In genomic region chr1:109508001-109508872, GRCh38 we compare ENCODE assay signal across 14 cellular contexts. TPM values are rescaled to one million over a fixed set of nuclear protein-coding genes. Genes with fewer than 3 reads are reported as not detected.
DNase-seq lines count a peak whose midpoint lies in the region; ATAC-seq and TF ChIP-seq lines count a peak whose summit lies in the region.
"Had no signal": no experiment of that assay in that cellular context is flagged by ENCODE, and none has a peak within 500 bp of the region (broad histone marks: within the 10 kb centered on the region; RNA-seq: fewer than 3 reads in every experiment).

No MANE protein-coding gene starts in this region.

- no peaks in the 10 kb centered on the region for H3K36me3 ChIP-seq in endodermal cell (ENCODE audit: control insufficient read depth, insufficient read depth, low read length)

- peaks cover 4% of the 10 kb centered on the region for H3K36me3 Mint-ChIP-seq in T-helper 1 cell treated with Interleukin-12 subunit alpha and Interleukin-12 subunit beta and Interleukin-4 antibody, amounts not matched to agents 30 μg/mL and 1 μg/mL, for 36 hours (ENCODE audit: low read depth)
- peaks cover 16% of the 10 kb centered on the region for H3K36me3 Mint-ChIP-seq in T-cell
- no peaks in the 10 kb centered on the region for H3K36me3 Mint-ChIP-seq in endodermal cell (ENCODE audit: low read depth)
- H3K36me3 Mint-ChIP-seq in progenitor cell of endocrine pancreas (ENCODE audit: insufficient read depth): no peaks in the 10 kb centered on the region

- H3K27ac Mint-ChIP-seq in T-helper 1 cell treated with Interleukin-12 subunit alpha and Interleukin-12 subunit beta and Interleukin-4 antibody, amounts not matched to agents 30 μg/mL and 1 μg/mL, for 36 hours: no peak overlapping the region
- H3K27ac Mint-ChIP-seq in T-cell (peak overlapping the region; percentile 86 to 90), endodermal cell (no peak overlapping the region), progenitor cell of endocrine pancreas (no peak overlapping the region)

- H3K27me3 Mint-ChIP-seq in T-helper 1 cell treated with Interleukin-12 subunit alpha and Interleukin-12 subunit beta and Interleukin-4 antibody, amounts not matched to agents 30 μg/mL and 1 μg/mL, for 36 hours (ENCODE audit: low read depth): peaks cover 45% of the 10 kb centered on the region
- peaks cover 0 to 2% of the 10 kb centered on the region in 2 donors for H3K27me3 Mint-ChIP-seq in T-cell
- H3K27me3 Mint-ChIP-seq in endodermal cell (ENCODE audit: insufficient read depth): peaks cover 60% of the 10 kb centered on the region
- peaks cover 30% of the 10 kb centered on the region for H3K27me3 Mint-ChIP-seq in progenitor cell of endocrine pancreas

- no peaks in the 10 kb centered on the region for H3K4me1 ChIP-seq in endodermal cell (ENCODE audit: control insufficient read depth, insufficient read depth, low read length)

- no peaks in the 10 kb centered on the region for H3K9me3 Mint-ChIP-seq in T-helper 1 cell treated with Interleukin-12 subunit alpha and Interleukin-12 subunit beta and Interleukin-4 antibody, amounts not matched to agents 30 μg/mL and 1 μg/mL, for 36 hours
- H3K9me3 Mint-ChIP-seq in T-cell (no peaks in the 10 kb centered on the region), endodermal cell (no peaks in the 10 kb centered on the region), progenitor cell of endocrine pancreas (ENCODE audit: low read depth) (no peaks in the 10 kb centered on the region)

- H3K27ac ChIP-seq in endodermal cell (ENCODE audit: low read depth, low read length): no peak overlapping the region
- H3K27ac ChIP-seq: 22Rv1 had no signal

- DNase-seq in T-helper 1 cell: no peak
- no peak for DNase-seq in T-cell
- no peak for DNase-seq in endodermal cell
- no peak for DNase-seq in progenitor cell of endocrine pancreas (ENCODE audit: low spot score, unreplicated experiment)
- DNase-seq in NCI-H2196 treated with DMSO at 0.1 percent for 48 hours (lab: John Stamatoyannopoulos, UW; ENCODE audit: unreplicated experiment): no peak
- DNase-seq in DMS53 treated with DMSO at 0.1 percent for 48 hours (lab: John Stamatoyannopoulos, UW; ENCODE audit: unreplicated experiment): no peak
- no peak for DNase-seq in NCI-H82 (lab: John Stamatoyannopoulos, UW)
- DNase-seq: Karpas-422; NCI-H2107; stimulated activated CD4-positive, alpha-beta T cell treated with anti-CD3 and anti-CD28 coated beads, Interleukin-4, amount 100 ng/mL, for 24 hours had no signal

- H3K9me3 ChIP-seq in endodermal cell (ENCODE audit: control insufficient read depth, low read length): no peaks in the 10 kb centered on the region

- CTCF ChIA-PET in T-cell (lab: Charles Lee): interaction anchor here in 1 of 2 donors (2.5 kb wide), 1 partner anchor 18 kb away, joined by 8 read pairs; no protein-coding TSS in a partner anchor

- ATAC-seq in T-cell (replicated peaks in 1 of 4): no peak

- peaks cover 27% of the 10 kb centered on the region for H3K4me1 Mint-ChIP-seq in T-helper 1 cell treated with Interleukin-12 subunit alpha and Interleukin-12 subunit beta and Interleukin-4 antibody, amounts not matched to agents 30 μg/mL and 1 μg/mL, for 36 hours (ENCODE audit: low read depth)
- H3K4me1 Mint-ChIP-seq in T-cell (peaks cover 71 to 81% (median 76%) of the 10 kb centered on the region in 3 donors), endodermal cell (peaks cover 10% of the 10 kb centered on the region), progenitor cell of endocrine pancreas (ENCODE audit: low read depth) (peaks cover 10% of the 10 kb centered on the region)

- H3K4me3 Mint-ChIP-seq in T-helper 1 cell treated with Interleukin-12 subunit alpha and Interleukin-12 subunit beta and Interleukin-4 antibody, amounts not matched to agents 30 μg/mL and 1 μg/mL, for 36 hours: peak overlapping the region; percentile 79
- H3K4me3 Mint-ChIP-seq in T-cell: peak overlapping the region; percentile 88 to 93 (median 89)
- peak overlapping the region; percentile 72 for H3K4me3 Mint-ChIP-seq in endodermal cell
- H3K4me3 Mint-ChIP-seq in progenitor cell of endocrine pancreas (ENCODE audit: low read depth): peak overlapping the region; percentile 84

- H3K4me3 ChIP-seq in endodermal cell (ENCODE audit: low read length): no peak overlapping the region

- 93 to 96% methylated on average over 21 to 25 of the region's 25 CpGs for whole genome bisulfite sequencing in endodermal cell (ENCODE audit: insufficient coverage in 1 of 2, insufficient read length in 1 of 2), 2 experiments

- POLR2A ChIA-PET in T-cell (lab: Charles Lee): no interaction called here

- peaks cover 53% of the 10 kb centered on the region for H3K27me3 ChIP-seq in endodermal cell (ENCODE audit: control insufficient read depth, insufficient read depth, low read length, poor library complexity, severe bottlenecking)

- H3K9ac ChIP-seq in endodermal cell (ENCODE audit: extremely low read depth, low read length, poor library complexity, severe bottlenecking): no peak overlapping the region

- TF ChIP-seq CTCF in endodermal cell (conservative IDR thresholded peaks at IDR 0.05): no peak
- no peak for TF ChIP-seq CTCF in progenitor cell of endocrine pancreas (IDR thresholded peaks at IDR 0.05; ENCODE audit: unreplicated experiment)

RNA-seq across cellular contexts. Expression of gene AMIGO1, which starts 1.3 kb away (rescaled TPM):
- 10 to 100 TPM; 13.2 to 28.2 (median 21.5) TPM for total RNA-seq in T-cell
- total RNA-seq in endodermal cell: 1 to 10 TPM; 2.4 to 2.7 TPM
- 5.0 TPM for polyA plus RNA-seq in endodermal cell (2013, experiment 1 of 2)
- 4.6 TPM for polyA plus RNA-seq in endodermal cell (2013, experiment 2 of 2)
- 7.0 and 7.2 TPM in 2 replicates for total RNA-seq in progenitor cell of endocrine pancreas

RNA-seq across cellular contexts. Expression of gene CYB561D1, which starts 14.3 kb away (rescaled TPM):
- total RNA-seq in T-cell: 10 to 100 TPM; 23.6 to 42.6 (median 39.5) TPM
- total RNA-seq in endodermal cell: 1 to 10 TPM; 4.8 to 6.5 TPM
- 6.7 TPM for polyA plus RNA-seq in endodermal cell (2013, experiment 1 of 2)
- polyA plus RNA-seq in endodermal cell (2013, experiment 2 of 2): 6.3 TPM
- total RNA-seq in progenitor cell of endocrine pancreas: 11.1 TPM in 2 replicates

RNA-seq across cellular contexts. Expression of gene ATXN7L2, which starts 24.5 kb away (rescaled TPM):
- total RNA-seq in T-cell (10 to 100 TPM in 4 of 5 donors, 1 to 10 TPM in 1; 9.7 to 13.2 (median 12.5) TPM), endodermal cell (1 to 10 TPM; 5.1 to 6.1 TPM), progenitor cell of endocrine pancreas (17.6 and 19.6 TPM in 2 replicates)
- polyA plus RNA-seq in endodermal cell (2013, experiment 1 of 2): 13.4 TPM
- 9.5 TPM for polyA plus RNA-seq in endodermal cell (2013, experiment 2 of 2)

RNA-seq across cellular contexts. Expression of gene GPR61, which starts 31.4 kb away (rescaled TPM):
- under 1 TPM; 0.16 to 0.75 (median 0.39) TPM for total RNA-seq in T-cell
- total RNA-seq in endodermal cell: under 1 TPM in 1 of 2 donors, not detected in 1; 0.93 TPM
- polyA plus RNA-seq in endodermal cell (2013, experiment 1 of 2): 0.46 TPM
- not detected for polyA plus RNA-seq in endodermal cell (2013, experiment 2 of 2)
- 0.53 TPM in 1 of 2 replicates, not detected in the other for total RNA-seq in progenitor cell of endocrine pancreas
- total RNA-seq: posterior vena cava had no signal
- polyA plus RNA-seq: keratinocyte had no signal

RNA-seq across cellular contexts. Expression of gene GNAI3, which starts 40.2 kb away (rescaled TPM):
- 1 to 10 TPM; 5.4 to 7.2 (median 6.5) TPM for total RNA-seq in T-cell
- total RNA-seq in endodermal cell: 10 to 100 TPM; 10.1 to 10.9 TPM
- polyA plus RNA-seq in endodermal cell (2013, experiment 1 of 2): 10.2 TPM
- 9.9 TPM for polyA plus RNA-seq in endodermal cell (2013, experiment 2 of 2)
- 10.0 and 10.3 TPM in 2 replicates for total RNA-seq in progenitor cell of endocrine pancreas

Comparison
In these comparisons a context has a peak if more than half of its experiments do, and no peak if none do; other contexts are left out.
1. H3K27ac Mint-ChIP-seq: peak in T-cell (2 of 2); none in T-helper 1 cell treated with Interleukin-12 subunit alpha and Interleukin-12 subunit beta and Interleukin-4 antibody, amounts not matched to agents 30 μg/mL and 1 μg/mL, for 36 hours (single experiment), endodermal cell (single experiment) and progenitor cell of endocrine pancreas (single experiment).
2. Peak in every context shown above with its lines, with median percentiles within 50 percentile points of each other: H3K4me3 Mint-ChIP-seq.